ENCODE assay signal across 23 cellular contexts in genomic region chr3:43915546-43915945, GRCh38.
"Had no signal": no experiment of that assay in that cellular context is flagged by ENCODE, and none has a peak within 500 bp of the region (broad histone marks: within the 10 kb centered on the region; RNA-seq: fewer than 3 reads in every experiment).

No MANE protein-coding gene starts in this region.

- DNase-seq: hypothalamus; immature natural killer cell; left ventricle myocardium inferior; midbrain; mucosa of descending colon; naive thymus-derived CD4-positive, alpha-beta T cell; ovary; right lobe of liver; stimulated activated CD4-positive, alpha-beta T cell treated with anti-CD3 and anti-CD28 coated beads, Interleukin-12 subunit alpha, Interleukin-12 subunit beta, amount 100 ng/mL, for 4 hours; stimulated activated CD4-positive, alpha-beta T cell treated with anti-CD3 and anti-CD28 coated beads, Interleukin-15, amount 100 ng/mL, for 24 hours; stimulated activated CD4-positive, alpha-beta T cell treated with anti-CD3 and anti-CD28 coated beads, Interleukin-2, amount 100 ng/mL, for 24 hours; stimulated activated CD4-positive, alpha-beta T cell treated with anti-CD3 and anti-CD28 coated beads, Interleukin-4, amount 100 ng/mL, for 1 hour; stimulated activated naive B cell treated with anti-CD40 and anti-IgM and Interleukin-4, amounts not matched to agents 10 μg/mL and 1 μg/mL and 100 μg/mL, for 72 hours; stimulated activated naive CD8-positive, alpha-beta T cell treated with anti-CD3 and anti-CD28 coated beads, Interleukin-15, Interleukin-2, amounts not matched to agents 100 U/mL and 50 U/mL, for 24 hours; stomach; testis; transverse colon; upper lobe of left lung had no signal

- H3K4me3 ChIP-seq: left ventricle myocardium inferior, lung, mucosa of descending colon, ovary, right atrium auricular region, right lobe of liver, smooth muscle cell, stomach, testis, thyroid gland, transverse colon, upper lobe of left lung, vagina had no signal

- H3K4me2 ChIP-seq: smooth muscle cell had no signal

- H3K27ac ChIP-seq: left ventricle myocardium inferior, ovary, right atrium auricular region, right lobe of liver, stomach, testis, thyroid gland, transverse colon, upper lobe of left lung, vagina had no signal

- H3K36me3 ChIP-seq: left ventricle myocardium inferior, ovary, right atrium auricular region, right lobe of liver, stomach, thyroid gland, transverse colon, upper lobe of left lung, vagina had no signal

- H3K9me3 ChIP-seq: mucosa of descending colon, ovary, right lobe of liver, testis, thyroid gland, transverse colon, vagina had no signal

- H3K4me1 ChIP-seq: left ventricle myocardium inferior, right atrium auricular region, right lobe of liver, stomach, testis, transverse colon, upper lobe of left lung, vagina had no signal

- H3K27me3 ChIP-seq: ovary, right atrium auricular region, right lobe of liver, testis, thyroid gland, upper lobe of left lung, vagina had no signal
